In genomic region chr4:174173360-174173759, GRCh38 we compare ENCODE assay signal across 16 cellular contexts.
"Had no signal": no experiment of that assay in that cellular context is flagged by ENCODE, and none has a peak within 500 bp of the region (broad histone marks: within the 10 kb centered on the region; RNA-seq: fewer than 3 reads in every experiment).

No MANE protein-coding gene starts in this region.

- H3K27ac Mint-ChIP-seq: endodermal cell; naive thymus-derived CD8-positive, alpha-beta T cell had no signal

- H3K36me3 ChIP-seq: neutrophil had no signal

- ATAC-seq: left colon; left ventricle myocardium superior; naive thymus-derived CD8-positive, alpha-beta T cell; sciatic nerve had no signal

- H3K4me3 Mint-ChIP-seq: endodermal cell; naive thymus-derived CD8-positive, alpha-beta T cell had no signal

- DNase-seq: effector CD4-positive, alpha-beta T cell; endodermal cell; foreskin fibroblast; left colon; left ventricle myocardium superior; mesendoderm; naive thymus-derived CD8-positive, alpha-beta T cell; posterior cingulate gyrus; small intestine; stimulated activated CD4-positive, alpha-beta T cell treated with anti-CD3 and anti-CD28 coated beads, Interleukin-2, amount 100 ng/mL, for 48 hours; stimulated activated naive CD4-positive, alpha-beta T cell treated with Interleukin-2 at 50 U/mL for 16 hours; trophoblast cell had no signal

- H3K4me3 ChIP-seq: coronary artery, lung had no signal

- H3K27ac ChIP-seq: coronary artery, neutrophil had no signal

- H3K9me3 ChIP-seq: neutrophil had no signal

- H3K4me1 Mint-ChIP-seq: endodermal cell; naive thymus-derived CD8-positive, alpha-beta T cell had no signal
